Comparison of ENCODE assay signal across 8 cellular contexts in the genomic region with DNA sequence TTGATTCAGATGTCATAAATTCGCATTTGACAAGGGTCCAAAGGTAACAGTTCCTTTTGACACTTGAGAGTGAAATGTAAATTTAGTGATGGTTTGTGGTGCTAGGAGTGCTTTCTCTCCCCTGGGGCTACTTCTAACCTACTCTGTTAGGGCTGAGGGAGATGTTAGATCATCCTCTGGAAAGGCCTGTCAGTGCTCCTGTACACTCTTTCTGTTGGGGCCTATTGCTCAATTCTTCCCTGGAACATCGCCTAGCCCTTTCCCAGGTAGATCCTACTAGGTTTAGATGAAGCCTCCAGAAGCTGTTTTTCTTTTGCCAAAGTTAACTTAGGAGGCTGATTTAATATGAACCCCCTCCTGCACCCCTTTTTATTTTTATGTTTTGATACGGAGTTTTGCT. TPM values are rescaled to one million over a fixed set of nuclear protein-coding genes. Genes with fewer than 3 reads are reported as not detected.
DNase-seq lines count a peak whose midpoint lies in the region; TF ChIP-seq lines count a peak whose summit lies in the region.

No MANE protein-coding gene starts in this region.

- peaks cover 0 to 13% (median 10%) of the 10 kb centered on the region in 4 donors for H3K36me3 ChIP-seq in stomach

- peak overlapping the region in 3 of 4 donors; percentile 58 to 79 (median 62) for H3K4me3 ChIP-seq in stomach

- TF ChIP-seq CTCF in endothelial cell (IDR thresholded peaks at IDR 0.05; ENCODE audit: unreplicated experiment) (no peak), stomach (IDR thresholded peaks at IDR 0.05) (no peak)

- no peaks in the 10 kb centered on the region for H3K27me3 ChIP-seq in stomach

- H3K4me1 ChIP-seq in stomach: peaks cover 13 to 23% (median 19%) of the 10 kb centered on the region in 4 donors

- H3K27me3 Mint-ChIP-seq in T-helper 1 cell treated with Interleukin-12 subunit alpha and Interleukin-12 subunit beta and Interleukin-4 antibody, amounts not matched to agents 30 μg/mL and 1 μg/mL, for 36 hours (ENCODE audit: low read depth): no peaks in the 10 kb centered on the region
- H3K27me3 Mint-ChIP-seq in endothelial cell (ENCODE audit: unreplicated experiment): peaks cover 4% of the 10 kb centered on the region

- DNase-seq in T-helper 1 cell (no peak), NCI-H526 (lab: John Stamatoyannopoulos, UW) (peak; percentile 49 to 57), endothelial cell (ENCODE audit: low spot score) (no peak), stomach (no peak), 8988T (no peak)
- no peak for DNase-seq in stimulated activated CD4-positive, alpha-beta T cell treated with anti-CD3 and anti-CD28 coated beads, Interleukin-2, amount 100 ng/mL, for 24 hours
- no peak for DNase-seq in effector CD4-positive, alpha-beta T cell

- TF ChIP-seq POLR2A in stomach (IDR thresholded peaks at IDR 0.05): no peak

- no peak overlapping the region for H3K4me3 Mint-ChIP-seq in T-helper 1 cell treated with Interleukin-12 subunit alpha and Interleukin-12 subunit beta and Interleukin-4 antibody, amounts not matched to agents 30 μg/mL and 1 μg/mL, for 36 hours
- H3K4me3 Mint-ChIP-seq in endothelial cell (ENCODE audit: unreplicated experiment): no peak overlapping the region

- peaks cover 5% of the 10 kb centered on the region for H3K36me3 Mint-ChIP-seq in T-helper 1 cell treated with Interleukin-12 subunit alpha and Interleukin-12 subunit beta and Interleukin-4 antibody, amounts not matched to agents 30 μg/mL and 1 μg/mL, for 36 hours (ENCODE audit: low read depth)
- H3K36me3 Mint-ChIP-seq in endothelial cell (ENCODE audit: low read depth, unreplicated experiment): peaks cover 9% of the 10 kb centered on the region

- H3K27ac ChIP-seq in stomach: peak overlapping the region in 4 of 5 donors; percentile 92 to 93 (median 92)

- no peaks in the 10 kb centered on the region for H3K9me3 Mint-ChIP-seq in T-helper 1 cell treated with Interleukin-12 subunit alpha and Interleukin-12 subunit beta and Interleukin-4 antibody, amounts not matched to agents 30 μg/mL and 1 μg/mL, for 36 hours
- no peaks in the 10 kb centered on the region for H3K9me3 Mint-ChIP-seq in endothelial cell (ENCODE audit: unreplicated experiment)

- intact Hi-C loops in stomach (cut with DNase I; ENCODE audit: low total_unique reads): loop anchor here (10.0 kb wide), 1 partner anchor 177 kb away; no protein-coding TSS in a partner anchor

- no peak for TF ChIP-seq EP300 in stomach (IDR thresholded peaks at IDR 0.05)

- WGBS in stomach, 5 donors: 72 to 86% (median 81%) methylated on average over 3 of the region's 3 CpGs

- no peaks in the 10 kb centered on the region for H3K9me3 ChIP-seq in stomach

- peaks cover 15% of the 10 kb centered on the region for H3K4me1 Mint-ChIP-seq in T-helper 1 cell treated with Interleukin-12 subunit alpha and Interleukin-12 subunit beta and Interleukin-4 antibody, amounts not matched to agents 30 μg/mL and 1 μg/mL, for 36 hours (ENCODE audit: low read depth)
- peaks cover 13% of the 10 kb centered on the region for H3K4me1 Mint-ChIP-seq in endothelial cell (ENCODE audit: unreplicated experiment)

- peak overlapping the region; percentile 2 for H3K27ac Mint-ChIP-seq in T-helper 1 cell treated with Interleukin-12 subunit alpha and Interleukin-12 subunit beta and Interleukin-4 antibody, amounts not matched to agents 30 μg/mL and 1 μg/mL, for 36 hours
- H3K27ac Mint-ChIP-seq in endothelial cell (ENCODE audit: unreplicated experiment): peak overlapping the region; percentile 18

RNA-seq across cellular contexts. Expression of a gene that starts 1.4 kb away (rescaled TPM):
- total RNA-seq in endothelial cell (ENCODE audit: unreplicated experiment) (35.2 TPM), stomach (10 to 100 TPM in 3 of 5 donors, 1 to 10 TPM in 2; 4.7 to 45.0 (median 23.2) TPM)
- polyA plus RNA-seq in stomach: 10 to 100 TPM; 15.5 to 28.4 (median 20.5) TPM

RNA-seq across cellular contexts. Expression of a gene that starts 55.4 kb away (rescaled TPM):
- 44.7 TPM for total RNA-seq in endothelial cell (ENCODE audit: unreplicated experiment)
- 10 to 100 TPM; 12.3 to 55.4 (median 28.0) TPM for total RNA-seq in stomach
- polyA plus RNA-seq in stomach: 1 to 10 TPM; 3.4 to 5.2 (median 4.9) TPM

Comparison
In these comparisons a context has a peak if more than half of its experiments do, and no peak if none do; other contexts are left out.
1. DNase-seq: peak in NCI-H526 (2 of 2); none in T-helper 1 cell (0 of 5), endothelial cell (single experiment), stomach (single experiment), 8988T (single experiment), stimulated activated CD4-positive, alpha-beta T cell treated with anti-CD3 and anti-CD28 coated beads, Interleukin-2, amount 100 ng/mL, for 24 hours (0 of 2) and effector CD4-positive, alpha-beta T cell (single experiment).